ENCODE assay signal across 1 cellular context in the genomic region with DNA sequence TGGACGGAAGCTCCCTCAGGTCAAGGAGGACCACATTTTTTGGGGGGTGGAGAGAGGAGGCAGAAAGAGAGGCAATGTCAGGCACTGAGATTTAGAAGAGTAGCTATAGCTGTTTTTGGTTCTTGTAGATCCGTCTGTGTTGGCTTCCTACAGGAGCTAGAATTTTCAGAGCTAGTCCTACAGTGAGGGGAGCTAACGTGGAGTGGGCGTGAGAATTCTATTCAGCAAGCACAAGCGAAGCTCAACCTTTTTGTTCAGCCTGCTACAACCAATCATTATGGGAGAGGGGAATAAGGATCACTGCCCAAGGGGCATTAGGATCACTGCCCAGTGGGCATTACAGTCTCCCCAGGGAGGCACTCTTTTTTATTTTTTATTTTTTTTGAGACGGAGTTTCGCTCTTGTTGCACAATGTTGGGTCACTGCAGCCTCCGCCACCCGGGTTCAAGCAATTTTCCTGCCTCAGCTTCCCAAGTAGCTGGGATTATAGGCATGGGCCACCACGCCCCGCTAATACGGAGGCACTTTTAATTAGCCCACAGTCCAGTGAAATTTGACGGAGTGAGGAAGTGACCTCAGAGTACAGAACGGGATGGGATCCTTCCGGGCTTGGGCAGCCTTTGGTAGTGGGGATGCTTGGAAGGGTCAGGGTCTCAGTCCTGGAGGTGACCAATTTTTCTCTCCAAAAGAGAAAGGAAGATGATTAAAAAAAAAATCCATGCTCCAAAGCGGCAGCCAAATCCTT.
TF ChIP-seq lines count a peak whose summit lies in the region.

No MANE protein-coding gene starts in this region.

TF ChIP-seq in GM23338, 12 proteins besides CTCF, POLR2A, EP300 and RAD21 (continued from another document):
- TF ChIP-seq, protein P1, sequence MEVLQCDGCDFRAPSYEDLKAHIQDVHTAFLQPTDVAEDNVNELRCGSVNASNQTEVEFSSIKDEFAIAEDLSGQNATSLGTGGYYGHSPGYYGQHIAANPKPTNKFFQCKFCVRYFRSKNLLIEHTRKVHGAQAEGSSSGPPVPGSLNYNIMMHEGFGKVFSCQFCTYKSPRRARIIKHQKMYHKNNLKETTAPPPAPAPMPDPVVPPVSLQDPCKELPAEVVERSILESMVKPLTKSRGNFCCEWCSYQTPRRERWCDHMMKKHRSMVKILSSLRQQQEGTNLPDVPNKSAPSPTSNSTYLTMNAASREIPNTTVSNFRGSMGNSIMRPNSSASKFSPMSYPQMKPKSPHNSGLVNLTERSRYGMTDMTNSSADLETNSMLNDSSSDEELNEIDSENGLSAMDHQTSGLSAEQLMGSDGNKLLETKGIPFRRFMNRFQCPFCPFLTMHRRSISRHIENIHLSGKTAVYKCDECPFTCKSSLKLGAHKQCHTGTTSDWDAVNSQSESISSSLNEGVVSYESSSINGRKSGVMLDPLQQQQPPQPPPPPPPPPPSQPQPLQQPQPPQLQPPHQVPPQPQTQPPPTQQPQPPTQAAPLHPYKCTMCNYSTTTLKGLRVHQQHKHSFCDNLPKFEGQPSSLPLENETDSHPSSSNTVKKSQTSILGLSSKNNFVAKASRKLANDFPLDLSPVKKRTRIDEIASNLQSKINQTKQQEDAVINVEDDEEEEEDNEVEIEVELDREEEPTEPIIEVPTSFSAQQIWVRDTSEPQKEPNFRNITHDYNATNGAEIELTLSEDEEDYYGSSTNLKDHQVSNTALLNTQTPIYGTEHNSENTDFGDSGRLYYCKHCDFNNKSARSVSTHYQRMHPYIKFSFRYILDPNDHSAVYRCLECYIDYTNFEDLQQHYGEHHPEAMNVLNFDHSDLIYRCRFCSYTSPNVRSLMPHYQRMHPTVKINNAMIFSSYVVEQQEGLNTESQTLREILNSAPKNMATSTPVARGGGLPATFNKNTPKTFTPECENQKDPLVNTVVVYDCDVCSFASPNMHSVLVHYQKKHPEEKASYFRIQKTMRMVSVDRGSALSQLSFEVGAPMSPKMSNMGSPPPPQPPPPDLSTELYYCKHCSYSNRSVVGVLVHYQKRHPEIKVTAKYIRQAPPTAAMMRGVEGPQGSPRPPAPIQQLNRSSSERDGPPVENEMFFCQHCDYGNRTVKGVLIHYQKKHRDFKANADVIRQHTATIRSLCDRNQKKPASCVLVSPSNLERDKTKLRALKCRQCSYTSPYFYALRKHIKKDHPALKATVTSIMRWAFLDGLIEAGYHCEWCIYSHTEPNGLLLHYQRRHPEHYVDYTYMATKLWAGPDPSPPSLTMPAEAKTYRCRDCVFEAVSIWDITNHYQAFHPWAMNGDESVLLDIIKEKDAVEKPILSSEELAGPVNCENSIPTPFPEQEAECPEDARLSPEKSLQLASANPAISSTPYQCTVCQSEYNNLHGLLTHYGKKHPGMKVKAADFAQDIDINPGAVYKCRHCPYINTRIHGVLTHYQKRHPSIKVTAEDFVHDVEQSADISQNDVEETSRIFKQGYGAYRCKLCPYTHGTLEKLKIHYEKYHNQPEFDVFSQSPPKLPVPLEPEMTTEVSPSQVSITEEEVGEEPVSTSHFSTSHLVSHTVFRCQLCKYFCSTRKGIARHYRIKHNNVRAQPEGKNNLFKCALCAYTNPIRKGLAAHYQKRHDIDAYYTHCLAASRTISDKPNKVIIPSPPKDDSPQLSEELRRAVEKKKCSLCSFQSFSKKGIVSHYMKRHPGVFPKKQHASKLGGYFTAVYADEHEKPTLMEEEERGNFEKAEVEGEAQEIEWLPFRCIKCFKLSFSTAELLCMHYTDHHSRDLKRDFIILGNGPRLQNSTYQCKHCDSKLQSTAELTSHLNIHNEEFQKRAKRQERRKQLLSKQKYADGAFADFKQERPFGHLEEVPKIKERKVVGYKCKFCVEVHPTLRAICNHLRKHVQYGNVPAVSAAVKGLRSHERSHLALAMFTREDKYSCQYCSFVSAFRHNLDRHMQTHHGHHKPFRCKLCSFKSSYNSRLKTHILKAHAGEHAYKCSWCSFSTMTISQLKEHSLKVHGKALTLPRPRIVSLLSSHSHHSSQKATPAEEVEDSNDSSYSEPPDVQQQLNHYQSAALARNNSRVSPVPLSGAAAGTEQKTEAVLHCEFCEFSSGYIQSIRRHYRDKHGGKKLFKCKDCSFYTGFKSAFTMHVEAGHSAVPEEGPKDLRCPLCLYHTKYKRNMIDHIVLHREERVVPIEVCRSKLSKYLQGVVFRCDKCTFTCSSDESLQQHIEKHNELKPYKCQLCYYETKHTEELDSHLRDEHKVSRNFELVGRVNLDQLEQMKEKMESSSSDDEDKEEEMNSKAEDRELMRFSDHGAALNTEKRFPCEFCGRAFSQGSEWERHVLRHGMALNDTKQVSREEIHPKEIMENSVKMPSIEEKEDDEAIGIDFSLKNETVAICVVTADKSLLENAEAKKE (CRISPR knock-in tag; IDR thresholded peaks at IDR 0.05), result no peak
- TF ChIP-seq ETS1 (IDR thresholded peaks at IDR 0.05) (no peak), ZNF331 (CRISPR knock-in tag; IDR thresholded peaks at IDR 0.05; ENCODE audit: low read depth) (no peak)
